ENCODE assay signal across 8 cellular contexts in the genomic region with DNA sequence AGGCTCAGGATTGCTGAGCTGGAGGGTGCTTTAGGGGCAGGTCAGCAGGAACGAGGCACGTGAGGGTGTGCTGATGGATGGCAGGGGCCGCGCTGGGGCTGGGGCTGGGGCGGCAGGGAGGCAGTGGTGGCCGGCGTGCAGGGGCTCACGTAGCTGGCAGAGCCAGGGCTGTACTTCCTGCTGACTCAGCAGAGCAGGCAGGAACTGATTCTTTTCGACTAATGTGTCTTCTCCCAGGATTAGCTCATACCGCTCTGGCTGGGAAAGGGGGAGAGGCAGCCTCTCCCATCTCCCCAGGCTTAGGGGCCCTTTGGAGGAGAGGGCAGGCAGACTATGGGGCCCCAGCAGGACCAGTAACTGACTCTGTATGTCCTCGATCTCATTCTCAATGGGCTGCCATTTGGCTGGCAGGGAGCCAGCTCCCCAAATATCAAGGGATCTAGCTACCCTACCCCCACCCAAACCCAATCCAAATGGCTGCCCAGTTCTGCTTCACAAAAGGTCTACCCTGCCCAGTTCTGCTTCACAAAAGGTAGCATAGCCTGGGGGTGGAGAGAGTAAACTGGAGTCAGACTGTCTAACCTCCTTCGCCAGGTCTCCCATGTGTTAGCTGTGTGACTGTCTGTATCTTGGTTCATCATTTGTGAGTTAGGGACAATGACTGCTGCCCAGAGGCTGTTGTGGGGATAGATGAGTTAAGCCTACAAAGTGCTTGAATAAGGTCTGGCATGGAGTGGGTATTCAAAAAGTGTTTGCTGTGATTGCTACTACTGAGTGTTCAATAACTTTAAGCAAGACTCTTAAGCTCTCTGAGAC.
DNase-seq lines count a peak whose midpoint lies in the region; ATAC-seq and TF ChIP-seq lines count a peak whose summit lies in the region.

No MANE protein-coding gene starts in this region.

- H3K36me3 ChIP-seq in vagina, result no peaks in the 10 kb centered on the region

- no peak overlapping the region for H3K4me3 ChIP-seq in vagina

- POLR2A ChIA-PET in activated CD4-positive, alpha-beta memory T cell treated with anti-CD3 and anti-CD28 coated beads for 36 hours (lab: Charles Lee), result no interaction called here

- H3K27ac Mint-ChIP-seq in activated CD4-positive, alpha-beta memory T cell treated with anti-CD3 and anti-CD28 coated beads for 36 hours, result no peak overlapping the region

- H3K9me3 ChIP-seq in vagina, result no peaks in the 10 kb centered on the region

- peaks cover 43% of the 10 kb centered on the region for H3K4me1 ChIP-seq in vagina

- CTCF ChIA-PET in activated CD4-positive, alpha-beta memory T cell treated with anti-CD3 and anti-CD28 coated beads for 36 hours (lab: Charles Lee), result interaction anchor here (1.1 to 2.6 kb wide), 3 partner anchors 10 to 146 kb away, joined by 3 to 14 read pairs (median 4); no protein-coding TSS in a partner anchor

- no peaks in the 10 kb centered on the region for H3K27me3 ChIP-seq in vagina

- H3K36me3 Mint-ChIP-seq in activated CD4-positive, alpha-beta memory T cell treated with anti-CD3 and anti-CD28 coated beads for 36 hours, result no peaks in the 10 kb centered on the region

- no peaks in the 10 kb centered on the region for H3K9me3 Mint-ChIP-seq in activated CD4-positive, alpha-beta memory T cell treated with anti-CD3 and anti-CD28 coated beads for 36 hours

- intact Hi-C loops in activated CD4-positive, alpha-beta memory T cell treated with anti-CD3 and anti-CD28 coated beads for 36 hours (cut with micrococcal nuclease), result no loop called here
- intact Hi-C loops in vagina (cut with DNase I), result no loop called here

- H3K4me1 Mint-ChIP-seq in activated CD4-positive, alpha-beta memory T cell treated with anti-CD3 and anti-CD28 coated beads for 36 hours (ENCODE audit: low read depth), result peaks cover 13% of the 10 kb centered on the region

- H3K4me3 Mint-ChIP-seq in activated CD4-positive, alpha-beta memory T cell treated with anti-CD3 and anti-CD28 coated beads for 36 hours, result no peak overlapping the region

- TF ChIP-seq CTCF in vagina (IDR thresholded peaks at IDR 0.05), result no peak

- DNase-seq in stimulated activated CD4-positive, alpha-beta T cell treated with anti-CD3 and anti-CD28 coated beads, Interleukin-15, amount 100 ng/mL, for 48 hours (ENCODE audit: low read depth in 2 of 2), result peak; percentile 16 to 35
- no peak for DNase-seq in stimulated activated CD4-positive, alpha-beta T cell treated with anti-CD3 and anti-CD28 coated beads, Interleukin-12 subunit alpha, Interleukin-12 subunit beta, amount 100 ng/mL, for 4 hours
- peak; percentile 35 for DNase-seq in activated CD4-positive, alpha-beta memory T cell treated with anti-CD3 and anti-CD28 coated beads for 36 hours
- DNase-seq in islet precursor cell (peak; percentile 79), vagina (ENCODE audit: extremely low spot score in 2 of 2) (peak in 1 of 2 donors; percentile 70), NCI-H1105 treated with DMSO at 0.1 percent for 48 hours (lab: John Stamatoyannopoulos, UW) (no peak)

- H3K27ac ChIP-seq in vagina, result peak overlapping the region; percentile 90

- ATAC-seq in HG02970 (IDR thresholded peaks at IDR 0.05; ENCODE audit: low FRiP score, unreplicated experiment), result no peak
- no peak for ATAC-seq in HG02798 (IDR thresholded peaks at IDR 0.05; ENCODE audit: poor library complexity, unreplicated experiment)

- peaks cover 3% of the 10 kb centered on the region for H3K27me3 Mint-ChIP-seq in activated CD4-positive, alpha-beta memory T cell treated with anti-CD3 and anti-CD28 coated beads for 36 hours

- TF ChIP-seq POLR2A in vagina (IDR thresholded peaks at IDR 0.05), result no peak

Comparison
In these comparisons a context has a peak if more than half of its experiments do, and no peak if none do; other contexts are left out.
1. DNase-seq: peak in stimulated activated CD4-positive, alpha-beta T cell treated with anti-CD3 and anti-CD28 coated beads, Interleukin-15, amount 100 ng/mL, for 48 hours (2 of 2), activated CD4-positive, alpha-beta memory T cell treated with anti-CD3 and anti-CD28 coated beads for 36 hours (single experiment) and islet precursor cell (single experiment); none in stimulated activated CD4-positive, alpha-beta T cell treated with anti-CD3 and anti-CD28 coated beads, Interleukin-12 subunit alpha, Interleukin-12 subunit beta, amount 100 ng/mL, for 4 hours (single experiment) and NCI-H1105 treated with DMSO at 0.1 percent for 48 hours (single experiment).